ENCODE assay signal across 10 cellular contexts in genomic region chr17:42097691-42098661, GRCh38. TPM values are rescaled to one million over a fixed set of nuclear protein-coding genes. Genes with fewer than 3 reads are reported as not detected.
A peak's percentile ranks its signal among the peaks of the same experiment; 100 is the strongest.
DNase-seq lines count a peak whose midpoint lies in the region; TF ChIP-seq lines count a peak whose summit lies in the region.
"Had no signal": no experiment of that assay in that cellular context is flagged by ENCODE, and none has a peak within 500 bp of the region (broad histone marks: within the 10 kb centered on the region; RNA-seq: fewer than 3 reads in every experiment).

ZNF385C (minus strand) TSS chr17:42098473; CDS start chr17:42063056, 35,417 bp downstream.

- H3K27me3 ChIP-seq in sigmoid colon (peaks cover 12 to 42% (median 28%) of the 10 kb centered on the region in 3 donors), uterus (peaks cover 3 to 14% of the 10 kb centered on the region in 2 donors)

- no peak for TF ChIP-seq CTCF in endothelial cell (IDR thresholded peaks at IDR 0.05; ENCODE audit: unreplicated experiment)
- TF ChIP-seq CTCF in sigmoid colon (IDR thresholded peaks at IDR 0.05) = no peak
- TF ChIP-seq CTCF in uterus (IDR thresholded peaks at IDR 0.05) = no peak

- H3K4me3 ChIP-seq in sigmoid colon (peak within 1 kb of the TSS in 2 of 4 donors; percentile 5 to 6), uterus (no peak within 1 kb of the TSS)
- H3K4me3 ChIP-seq: heart left ventricle had no signal

- no peak for TF ChIP-seq EP300 in sigmoid colon (IDR thresholded peaks at IDR 0.05)

- H3K36me3 ChIP-seq in sigmoid colon (no peaks in the 10 kb centered on the region), uterus (no peaks in the 10 kb centered on the region)

- peaks cover 8% of the 10 kb centered on the region for H3K27me3 Mint-ChIP-seq in endothelial cell (ENCODE audit: unreplicated experiment)

- peaks cover 14% of the 10 kb centered on the region for H3K4me1 Mint-ChIP-seq in endothelial cell (ENCODE audit: unreplicated experiment)

- TF ChIP-seq POLR2A in sigmoid colon (IDR thresholded peaks at IDR 0.05) (no peak), uterus (IDR thresholded peaks at IDR 0.05) (no peak)

- H3K27ac ChIP-seq in sigmoid colon (no peak within 1 kb of the TSS), uterus (no peak within 1 kb of the TSS)
- H3K27ac ChIP-seq: heart left ventricle had no signal

- H3K9me3 Mint-ChIP-seq in endothelial cell (ENCODE audit: unreplicated experiment) = no peaks in the 10 kb centered on the region

- no peak within 1 kb of the TSS for H3K4me3 Mint-ChIP-seq in endothelial cell (ENCODE audit: unreplicated experiment)

- H3K27ac Mint-ChIP-seq in endothelial cell (ENCODE audit: unreplicated experiment) = no peak within 1 kb of the TSS

- no peaks in the 10 kb centered on the region for H3K9me3 ChIP-seq in sigmoid colon
- no peaks in the 10 kb centered on the region for H3K9me3 ChIP-seq in uterus
- H3K9me3 ChIP-seq: heart left ventricle had no signal

- no peaks in the 10 kb centered on the region for H3K36me3 Mint-ChIP-seq in endothelial cell (ENCODE audit: low read depth, unreplicated experiment)

- DNase-seq in HuH-7.5 (ENCODE audit: low spot score) (peak; percentile 59), endothelial cell (ENCODE audit: low spot score) (peak; percentile 27), sigmoid colon (no peak), GF-D8 (lab: John Stamatoyannopoulos, UW) (no peak), NCI-H446 (lab: John Stamatoyannopoulos, UW) (no peak), uterus (no peak)
- DNase-seq in activated CD4-positive, alpha-beta T cell treated with anti-CD3 and anti-CD28 coated beads for 24 hours (ENCODE audit: low read depth in 2 of 2) = peak; percentile 24 to 48
- peak; percentile 13 for DNase-seq in stimulated activated CD8-positive, alpha-beta memory T cell treated with anti-CD3 and anti-CD28 coated beads, Interleukin-12 subunit alpha, Interleukin-12 subunit beta, amount 100 ng/mL, for 1 hour (ENCODE audit: low read depth)
- DNase-seq: T1000 had no signal

- intact Hi-C loops in sigmoid colon (cut with DNase I) (no loop called here), uterus (cut with DNase I; ENCODE audit: low total_unique reads) (no loop called here)

- H3K4me1 ChIP-seq in sigmoid colon (peaks cover 0 to 12% (median 10%) of the 10 kb centered on the region in 4 donors), uterus (peaks cover 0 to 7% of the 10 kb centered on the region in 2 donors)

- 8 to 11% methylated on average over 53 of the region's 53 CpGs for WGBS in sigmoid colon, 2 donors

RNA-seq across cellular contexts. Expression of gene ZNF385C, which starts in this region (rescaled TPM):
- total RNA-seq in endothelial cell (ENCODE audit: unreplicated experiment) = 1.3 TPM
- total RNA-seq in sigmoid colon = under 1 TPM in 1 of 4 donors, not detected in 3; 0.33 TPM
- polyA plus RNA-seq in sigmoid colon = under 1 TPM in 2 of 3 donors, not detected in 1; 0.42 to 0.60 TPM
- 1 to 10 TPM in 1 of 4 donors, under 1 TPM in 1, not detected in 2; 0.48 to 1.0 TPM for total RNA-seq in uterus

Comparison
In these comparisons a context has a peak if more than half of its experiments do, and no peak if none do; other contexts are left out.
1. DNase-seq: peak in HuH-7.5 (single experiment), activated CD4-positive, alpha-beta T cell treated with anti-CD3 and anti-CD28 coated beads for 24 hours (2 of 2), endothelial cell (single experiment) and stimulated activated CD8-positive, alpha-beta memory T cell treated with anti-CD3 and anti-CD28 coated beads, Interleukin-12 subunit alpha, Interleukin-12 subunit beta, amount 100 ng/mL, for 1 hour (single experiment); none in sigmoid colon (single experiment), GF-D8 (single experiment), NCI-H446 (0 of 2) and uterus (0 of 2).